In genomic region chr14:65412881-65413738, GRCh38 we compare ENCODE assay signal across 7 cellular contexts. TPM values are rescaled to one million over a fixed set of nuclear protein-coding genes. Genes with fewer than 3 reads are reported as not detected.
A peak's percentile ranks its signal among the peaks of the same experiment; 100 is the strongest.
DNase-seq lines count a peak whose midpoint lies in the region; ATAC-seq, FAIRE-seq and TF ChIP-seq lines count a peak whose summit lies in the region.

No MANE protein-coding gene starts in this region.

- WGBS in small intestine, 3 donors: 0 to 1% (median 0%) methylated on average over 58 to 85 of the region's 85 CpGs

- H3K4me1 ChIP-seq in small intestine (ENCODE audit: control insufficient read depth in 2 of 2, insufficient read depth in 1 of 2, low read depth in 1 of 2, low read length in 1 of 2): no peaks in the 10 kb centered on the region

- H3K27ac Mint-ChIP-seq in brain: peak overlapping the region; percentile 90 to 99 (median 96)

- H3K36me3 ChIP-seq in small intestine (ENCODE audit: control insufficient read depth in 2 of 2, insufficient read depth in 2 of 2, low read length in 2 of 2): no peaks in the 10 kb centered on the region

- peak overlapping the region; percentile 95 to 99 for H3K27ac ChIP-seq in small intestine (ENCODE audit: low read depth in 1 of 2, low read length in 1 of 2)

- no peaks in the 10 kb centered on the region for H3K36me3 Mint-ChIP-seq in brain

- ATAC-seq in GM21825 (IDR thresholded peaks at IDR 0.05; ENCODE audit: unreplicated experiment): peak; percentile 36

- peaks cover 17% of the 10 kb centered on the region for H3K27me3 Mint-ChIP-seq in brain

- POLR2A ChIA-PET in GM10248 (lab: Yijun Ruan, JAX): interaction anchor here (0.9 to 1.2 kb wide), 3 partner anchors 26 to 126 kb away, joined by 3 read pairs; no protein-coding TSS in a partner anchor

- no peaks in the 10 kb centered on the region for H3K9me3 ChIP-seq in small intestine (ENCODE audit: control insufficient read depth, low read depth)

- H3K27me3 ChIP-seq in small intestine (ENCODE audit: control insufficient read depth in 2 of 2, insufficient read depth in 2 of 2, low read length in 2 of 2): no peaks in the 10 kb centered on the region

- FAIRE-seq in small intestine (lab: Jason Lieb, UNC): no peak

- peak overlapping the region; percentile 90 to 98 (median 94) for H3K4me3 Mint-ChIP-seq in brain

- DNase-seq in GM10248 (ENCODE audit: extremely low spot score): no peak
- peak; percentile 59 to 60 for DNase-seq in Kasumi-1 (lab: John Stamatoyannopoulos, UW)
- peak; percentile 45 for DNase-seq in T follicular helper cell (ENCODE audit: low read depth)
- DNase-seq in iPS-NIHi7 (ENCODE audit: extremely low spot score): peak; percentile 48
- peak; percentile 66 for DNase-seq in small intestine

- peak; percentile 14 for TF ChIP-seq CTCF in GM10248 (IDR thresholded peaks at IDR 0.05; ENCODE audit: control extremely low read depth, extremely low read depth, low read depth, missing control alignments)
- TF ChIP-seq CTCF in brain (conservative IDR thresholded peaks at IDR 0.05): no peak

- H3K9me3 Mint-ChIP-seq in brain: no peaks in the 10 kb centered on the region

- CTCF ChIA-PET in GM10248 (lab: Yijun Ruan, JAX): interaction anchor here (0.9 to 5.5 kb wide), 20 partner anchors 9 to 548 kb away, joined by 3 to 71 read pairs (median 9); no protein-coding TSS in a partner anchor

- peak overlapping the region; percentile 95 to 100 for H3K4me3 ChIP-seq in small intestine (ENCODE audit: low read depth in 1 of 2, low read length in 2 of 2)

- H3K4me1 Mint-ChIP-seq in brain: peaks cover 56% of the 10 kb centered on the region

RNA-seq across cellular contexts. Expression of gene FUT8, which starts 0.6 kb away (rescaled TPM):
- polyA plus RNA-seq in brain (ENCODE audit: insufficient read depth, low read depth, low replicate concordance): 25.5 TPM
- polyA plus RNA-seq in small intestine: 10 to 100 TPM in 1 of 3 donors, 1 to 10 TPM in 2; 4.7 to 52.1 (median 5.1) TPM
